In the genomic region with DNA sequence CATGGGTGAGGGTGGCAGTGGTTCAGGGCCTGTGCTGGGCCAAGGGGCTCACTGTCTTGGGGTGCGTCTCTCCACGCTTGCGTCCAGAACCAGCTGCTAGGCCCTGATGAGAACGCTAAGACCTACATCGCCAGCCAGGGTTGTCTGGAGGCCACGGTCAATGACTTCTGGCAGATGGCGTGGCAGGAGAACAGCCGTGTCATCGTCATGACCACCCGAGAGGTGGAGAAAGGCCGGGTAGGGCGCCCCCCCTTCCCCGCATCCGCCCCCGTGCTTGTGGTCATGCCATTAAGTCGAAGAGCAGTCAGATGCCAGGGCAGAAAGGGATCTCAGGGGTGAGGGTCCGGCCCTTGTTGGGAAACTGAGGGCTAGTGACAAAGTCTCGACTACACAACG, we compare ENCODE assay signal across 1 cellular context.
TF ChIP-seq lines count a peak whose summit lies in the region.

No MANE protein-coding gene starts in this region.

TF ChIP-seq in GM12878, 131 proteins besides CTCF, POLR2A, EP300 and RAD21 (continued from another document):
- TF ChIP-seq ZNF687 (IDR thresholded peaks at IDR 0.05) (peak; percentile 85), RCOR1 (conservative IDR thresholded peaks at IDR 0.05; ENCODE audit: low read depth, low read length) (no peak), POLR2AphosphoS2 (IDR thresholded peaks at IDR 0.05; ENCODE audit: low read depth, low read length) (peak; percentile 22; the same call in 1 of the 2 replicates), NR2F1 (conservative IDR thresholded peaks at IDR 0.05) (peak; percentile 51; the same call in 1 of the 2 replicates), IRF4 (IDR thresholded peaks at IDR 0.05; ENCODE audit: low read depth, low read length) (no peak), BCLAF1 (IDR thresholded peaks at IDR 0.05) (no peak), CHD4 (IDR thresholded peaks at IDR 0.05) (no peak), MTA2 (IDR thresholded peaks at IDR 0.05; ENCODE audit: low read depth) (0 out of 2 replicates have a peak, but pooled peaks have one; percentile 37), RUNX3 (IDR thresholded peaks at IDR 0.05; ENCODE audit: low read length) (no peak), IKZF2 (IDR thresholded peaks at IDR 0.05) (no peak), JUND (IDR thresholded peaks at IDR 0.05; ENCODE audit: low read depth, low read length) (no peak), CBFB (IDR thresholded peaks at IDR 0.05; ENCODE audit: low read depth) (no peak), ZNF622 (IDR thresholded peaks at IDR 0.05) (no peak), ZZZ3 (IDR thresholded peaks at IDR 0.05; ENCODE audit: control insufficient read depth, insufficient read length, low read depth) (no peak), ZNF384 (IDR thresholded peaks at IDR 0.05; ENCODE audit: borderline replicate concordance, low read depth, low read length) (no peak), HCFC1 (IDR thresholded peaks at IDR 0.05; ENCODE audit: low read length) (no peak), MTA3 (IDR thresholded peaks at IDR 0.05; ENCODE audit: borderline replicate concordance, low read length) (no peak), LARP7 (IDR thresholded peaks at IDR 0.05) (peak; percentile 73), MEF2B (IDR thresholded peaks at IDR 0.05; ENCODE audit: partially characterized antibody, poor library complexity, severe bottlenecking) (peak; percentile 30), YY1 (IDR thresholded peaks at IDR 0.05; ENCODE audit: low read depth, low read length) (no peak), SIN3A (IDR thresholded peaks at IDR 0.05; ENCODE audit: low read depth, low read length) (peak; percentile 31; the same call in 1 of the 2 replicates), MXI1 (IDR thresholded peaks at IDR 0.05; ENCODE audit: low read depth, low read length) (0 out of 2 replicates have a peak, but pooled peaks have one; percentile 14)
- TF ChIP-seq, protein P1, sequence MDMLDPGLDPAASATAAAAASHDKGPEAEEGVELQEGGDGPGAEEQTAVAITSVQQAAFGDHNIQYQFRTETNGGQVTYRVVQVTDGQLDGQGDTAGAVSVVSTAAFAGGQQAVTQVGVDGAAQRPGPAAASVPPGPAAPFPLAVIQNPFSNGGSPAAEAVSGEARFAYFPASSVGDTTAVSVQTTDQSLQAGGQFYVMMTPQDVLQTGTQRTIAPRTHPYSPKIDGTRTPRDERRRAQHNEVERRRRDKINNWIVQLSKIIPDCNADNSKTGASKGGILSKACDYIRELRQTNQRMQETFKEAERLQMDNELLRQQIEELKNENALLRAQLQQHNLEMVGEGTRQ (IDR thresholded peaks at IDR 0.05; ENCODE audit: borderline replicate concordance, low read depth, low read length) = no peak
